In genomic region chr17:79950306-79950705, GRCh38 we compare ENCODE assay signal across 20 cellular contexts.
DNase-seq lines count a peak whose midpoint lies in the region; ATAC-seq and TF ChIP-seq lines count a peak whose summit lies in the region.
"Had no signal": no experiment of that assay in that cellular context is flagged by ENCODE, and none has a peak within 500 bp of the region (broad histone marks: within the 10 kb centered on the region; RNA-seq: fewer than 3 reads in every experiment).

No MANE protein-coding gene starts in this region.

- H3K27ac Mint-ChIP-seq in GM23338 = peak overlapping the region; percentile 94
- H3K27ac Mint-ChIP-seq: CD14-positive monocyte; stimulated activated effector memory CD8-positive, alpha-beta T cell treated with anti-CD3 and anti-CD28 coated beads, Interleukin-12 subunit alpha, Interleukin-12 subunit beta, amount 100 ng/mL, for 72 hours had no signal

- H3K4me3 ChIP-seq in GM23338 (peak overlapping the region; percentile 51), WERI-Rb-1 (ENCODE audit: low read depth, low read length) (no peak overlapping the region), iPS-20b (ENCODE audit: low read length) (peak overlapping the region; percentile 70; the same call in 1 of the 2 replicates)
- H3K4me3 ChIP-seq: colonic mucosa had no signal

- peak overlapping the region; percentile 71 for H3K4me3 Mint-ChIP-seq in GM23338
- H3K4me3 Mint-ChIP-seq: CD14-positive monocyte; stimulated activated effector memory CD8-positive, alpha-beta T cell treated with anti-CD3 and anti-CD28 coated beads, Interleukin-12 subunit alpha, Interleukin-12 subunit beta, amount 100 ng/mL, for 72 hours had no signal

- peaks cover 50% of the 10 kb centered on the region for H3F3A ChIP-seq in GM23338 (replicated peaks; ENCODE audit: low read depth)

- H4K20me1 ChIP-seq in GM23338 (replicated peaks; ENCODE audit: insufficient read depth) = no peaks in the 10 kb centered on the region; the same call in 1 of the 2 replicates

- peaks cover 26% of the 10 kb centered on the region for H3K79me2 ChIP-seq in GM23338 (replicated peaks; ENCODE audit: insufficient read depth)
- H3K79me2 ChIP-seq: parathyroid adenoma had no signal

- H3K27me3 ChIP-seq in GM23338 (ENCODE audit: insufficient read depth) = no peaks in the 10 kb centered on the region; the same call in 1 of the 2 replicates
- H3K27me3 ChIP-seq in WERI-Rb-1 (ENCODE audit: insufficient read depth, low read depth, severe bottlenecking) = no peaks in the 10 kb centered on the region
- no peaks in the 10 kb centered on the region for H3K27me3 ChIP-seq in iPS-20b (ENCODE audit: insufficient read depth, low read length)
- H3K27me3 ChIP-seq: colonic mucosa had no signal

- no peak overlapping the region for H2AFZ ChIP-seq in GM23338
- H2AFZ ChIP-seq: parathyroid adenoma had no signal

- peak overlapping the region; percentile 80 for H3K9ac ChIP-seq in iPS-20b (ENCODE audit: low read depth, low read length)
- H3K9ac ChIP-seq: parathyroid adenoma had no signal

- H3K27ac ChIP-seq in GM23338 (ENCODE audit: low read depth) (peak overlapping the region; percentile 95), WERI-Rb-1 (no peak overlapping the region; the same call in 1 of the 2 replicates), iPS-20b (ENCODE audit: low read length) (peak overlapping the region; percentile 70)
- H3K27ac ChIP-seq: colonic mucosa, parathyroid adenoma had no signal

- peaks cover 28% of the 10 kb centered on the region for H3K36me3 Mint-ChIP-seq in GM23338 (ENCODE audit: low read depth)
- H3K36me3 Mint-ChIP-seq: CD14-positive monocyte; stimulated activated effector memory CD8-positive, alpha-beta T cell treated with anti-CD3 and anti-CD28 coated beads, Interleukin-12 subunit alpha, Interleukin-12 subunit beta, amount 100 ng/mL, for 72 hours had no signal

- intact Hi-C loops in posterior vena cava (cut with DNase I) = no loop called here

- H3K9me3 ChIP-seq in WERI-Rb-1 (ENCODE audit: severe bottlenecking) (no peaks in the 10 kb centered on the region), iPS-20b (ENCODE audit: insufficient read depth, low read depth, low read length) (no peaks in the 10 kb centered on the region)
- H3K9me3 ChIP-seq: colonic mucosa had no signal

- peaks cover 67% of the 10 kb centered on the region for H3K4me1 Mint-ChIP-seq in GM23338
- H3K4me1 Mint-ChIP-seq: CD14-positive monocyte; stimulated activated effector memory CD8-positive, alpha-beta T cell treated with anti-CD3 and anti-CD28 coated beads, Interleukin-12 subunit alpha, Interleukin-12 subunit beta, amount 100 ng/mL, for 72 hours had no signal

- POLR2A ChIA-PET in GM10248 (lab: Yijun Ruan, JAX) = no interaction called here

- peaks cover 60% of the 10 kb centered on the region for H3K4me1 ChIP-seq in GM23338 (ENCODE audit: insufficient read depth)
- peaks cover 40% of the 10 kb centered on the region for H3K4me1 ChIP-seq in iPS-20b (ENCODE audit: insufficient read depth, low read length)
- H3K4me1 ChIP-seq: colonic mucosa, parathyroid adenoma had no signal

- CTCF ChIA-PET in GM10248 (lab: Yijun Ruan, JAX) = interaction anchor here (1.1 kb wide), 1 partner anchor 27 kb away, joined by 3 read pairs; no protein-coding TSS in a partner anchor

- ATAC-seq in GM23338 (peak; percentile 45), GM18873 (IDR thresholded peaks at IDR 0.05; ENCODE audit: low FRiP score, unreplicated experiment) (no peak)
- ATAC-seq: stimulated activated effector memory CD8-positive, alpha-beta T cell treated with anti-CD3 and anti-CD28 coated beads, Interleukin-12 subunit alpha, Interleukin-12 subunit beta, amount 100 ng/mL, for 72 hours had no signal

- no peaks in the 10 kb centered on the region for H3K9me3 Mint-ChIP-seq in GM23338
- H3K9me3 Mint-ChIP-seq: CD14-positive monocyte; stimulated activated effector memory CD8-positive, alpha-beta T cell treated with anti-CD3 and anti-CD28 coated beads, Interleukin-12 subunit alpha, Interleukin-12 subunit beta, amount 100 ng/mL, for 72 hours had no signal

- peak overlapping the region; percentile 83 for H3K4me2 ChIP-seq in GM23338

- TF ChIP-seq CTCF in GM23338 (conservative IDR thresholded peaks at IDR 0.05; ENCODE audit: low read depth in 2 of 2) (no peak), WERI-Rb-1 (IDR thresholded peaks at IDR 0.05; ENCODE audit: low read depth, low read length) (no peak), GM10248 (IDR thresholded peaks at IDR 0.05; ENCODE audit: control extremely low read depth, extremely low read depth, low read depth, missing control alignments) (no peak)

- H3K27me3 Mint-ChIP-seq in GM23338 (ENCODE audit: insufficient read depth, low read depth, poor library complexity) = peaks cover 21% of the 10 kb centered on the region

- DNase-seq in GM23338 (ENCODE audit: low spot score) (peak; percentile 65), WERI-Rb-1 (peak; percentile 8), posterior vena cava (ENCODE audit: low spot score) (peak; percentile 65), NCI-H345 (lab: John Stamatoyannopoulos, UW) (no peak), pons (ENCODE audit: low spot score) (no peak), GM10248 (ENCODE audit: extremely low spot score) (no peak)
- DNase-seq: activated CD4-positive, alpha-beta T cell treated with anti-CD3 and anti-CD28 coated beads for 48 hours; activated naive CD4-positive, alpha-beta T cell; colonic mucosa; GDM1; Karpas-422; NCI-H187 treated with DMSO at 0.1 percent for 48 hours; NK-92 treated with Interleukin-12 subunit alpha and Interleukin-12 subunit beta, amount 100 ng/mL, for 24 hours; stimulated activated CD4-positive, alpha-beta T cell treated with anti-CD3 and anti-CD28 coated beads, Interleukin-1b, Interleukin-23, amount 100 ng/mL, for 48 hours; SW 1271 had no signal

- no peaks in the 10 kb centered on the region for H3K36me3 ChIP-seq in GM23338 (ENCODE audit: insufficient read depth)
- peaks cover 81% of the 10 kb centered on the region for H3K36me3 ChIP-seq in WERI-Rb-1
- peaks cover 35% of the 10 kb centered on the region for H3K36me3 ChIP-seq in iPS-20b (ENCODE audit: insufficient read depth, low read depth, low read length)
- H3K36me3 ChIP-seq: colonic mucosa had no signal

- H3K9me2 ChIP-seq in GM23338 (ENCODE audit: insufficient read depth) = no peaks in the 10 kb centered on the region

TF ChIP-seq in GM23338, 12 proteins besides CTCF, POLR2A, EP300 and RAD21 (continues in another document):
- TF ChIP-seq JUNB (IDR thresholded peaks at IDR 0.05; ENCODE audit: unreplicated experiment) = no peak
- TF ChIP-seq, protein P1, sequence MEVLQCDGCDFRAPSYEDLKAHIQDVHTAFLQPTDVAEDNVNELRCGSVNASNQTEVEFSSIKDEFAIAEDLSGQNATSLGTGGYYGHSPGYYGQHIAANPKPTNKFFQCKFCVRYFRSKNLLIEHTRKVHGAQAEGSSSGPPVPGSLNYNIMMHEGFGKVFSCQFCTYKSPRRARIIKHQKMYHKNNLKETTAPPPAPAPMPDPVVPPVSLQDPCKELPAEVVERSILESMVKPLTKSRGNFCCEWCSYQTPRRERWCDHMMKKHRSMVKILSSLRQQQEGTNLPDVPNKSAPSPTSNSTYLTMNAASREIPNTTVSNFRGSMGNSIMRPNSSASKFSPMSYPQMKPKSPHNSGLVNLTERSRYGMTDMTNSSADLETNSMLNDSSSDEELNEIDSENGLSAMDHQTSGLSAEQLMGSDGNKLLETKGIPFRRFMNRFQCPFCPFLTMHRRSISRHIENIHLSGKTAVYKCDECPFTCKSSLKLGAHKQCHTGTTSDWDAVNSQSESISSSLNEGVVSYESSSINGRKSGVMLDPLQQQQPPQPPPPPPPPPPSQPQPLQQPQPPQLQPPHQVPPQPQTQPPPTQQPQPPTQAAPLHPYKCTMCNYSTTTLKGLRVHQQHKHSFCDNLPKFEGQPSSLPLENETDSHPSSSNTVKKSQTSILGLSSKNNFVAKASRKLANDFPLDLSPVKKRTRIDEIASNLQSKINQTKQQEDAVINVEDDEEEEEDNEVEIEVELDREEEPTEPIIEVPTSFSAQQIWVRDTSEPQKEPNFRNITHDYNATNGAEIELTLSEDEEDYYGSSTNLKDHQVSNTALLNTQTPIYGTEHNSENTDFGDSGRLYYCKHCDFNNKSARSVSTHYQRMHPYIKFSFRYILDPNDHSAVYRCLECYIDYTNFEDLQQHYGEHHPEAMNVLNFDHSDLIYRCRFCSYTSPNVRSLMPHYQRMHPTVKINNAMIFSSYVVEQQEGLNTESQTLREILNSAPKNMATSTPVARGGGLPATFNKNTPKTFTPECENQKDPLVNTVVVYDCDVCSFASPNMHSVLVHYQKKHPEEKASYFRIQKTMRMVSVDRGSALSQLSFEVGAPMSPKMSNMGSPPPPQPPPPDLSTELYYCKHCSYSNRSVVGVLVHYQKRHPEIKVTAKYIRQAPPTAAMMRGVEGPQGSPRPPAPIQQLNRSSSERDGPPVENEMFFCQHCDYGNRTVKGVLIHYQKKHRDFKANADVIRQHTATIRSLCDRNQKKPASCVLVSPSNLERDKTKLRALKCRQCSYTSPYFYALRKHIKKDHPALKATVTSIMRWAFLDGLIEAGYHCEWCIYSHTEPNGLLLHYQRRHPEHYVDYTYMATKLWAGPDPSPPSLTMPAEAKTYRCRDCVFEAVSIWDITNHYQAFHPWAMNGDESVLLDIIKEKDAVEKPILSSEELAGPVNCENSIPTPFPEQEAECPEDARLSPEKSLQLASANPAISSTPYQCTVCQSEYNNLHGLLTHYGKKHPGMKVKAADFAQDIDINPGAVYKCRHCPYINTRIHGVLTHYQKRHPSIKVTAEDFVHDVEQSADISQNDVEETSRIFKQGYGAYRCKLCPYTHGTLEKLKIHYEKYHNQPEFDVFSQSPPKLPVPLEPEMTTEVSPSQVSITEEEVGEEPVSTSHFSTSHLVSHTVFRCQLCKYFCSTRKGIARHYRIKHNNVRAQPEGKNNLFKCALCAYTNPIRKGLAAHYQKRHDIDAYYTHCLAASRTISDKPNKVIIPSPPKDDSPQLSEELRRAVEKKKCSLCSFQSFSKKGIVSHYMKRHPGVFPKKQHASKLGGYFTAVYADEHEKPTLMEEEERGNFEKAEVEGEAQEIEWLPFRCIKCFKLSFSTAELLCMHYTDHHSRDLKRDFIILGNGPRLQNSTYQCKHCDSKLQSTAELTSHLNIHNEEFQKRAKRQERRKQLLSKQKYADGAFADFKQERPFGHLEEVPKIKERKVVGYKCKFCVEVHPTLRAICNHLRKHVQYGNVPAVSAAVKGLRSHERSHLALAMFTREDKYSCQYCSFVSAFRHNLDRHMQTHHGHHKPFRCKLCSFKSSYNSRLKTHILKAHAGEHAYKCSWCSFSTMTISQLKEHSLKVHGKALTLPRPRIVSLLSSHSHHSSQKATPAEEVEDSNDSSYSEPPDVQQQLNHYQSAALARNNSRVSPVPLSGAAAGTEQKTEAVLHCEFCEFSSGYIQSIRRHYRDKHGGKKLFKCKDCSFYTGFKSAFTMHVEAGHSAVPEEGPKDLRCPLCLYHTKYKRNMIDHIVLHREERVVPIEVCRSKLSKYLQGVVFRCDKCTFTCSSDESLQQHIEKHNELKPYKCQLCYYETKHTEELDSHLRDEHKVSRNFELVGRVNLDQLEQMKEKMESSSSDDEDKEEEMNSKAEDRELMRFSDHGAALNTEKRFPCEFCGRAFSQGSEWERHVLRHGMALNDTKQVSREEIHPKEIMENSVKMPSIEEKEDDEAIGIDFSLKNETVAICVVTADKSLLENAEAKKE (CRISPR knock-in tag; IDR thresholded peaks at IDR 0.05) = no peak
- no peak for TF ChIP-seq ZNF114 (CRISPR knock-in tag; IDR thresholded peaks at IDR 0.05)
- TF ChIP-seq ZNF331 (CRISPR knock-in tag; IDR thresholded peaks at IDR 0.05; ENCODE audit: low read depth) = no peak

Comparison
In these comparisons a context has a peak if more than half of its experiments do, and no peak if none do; other contexts are left out.
1. DNase-seq: peak in GM23338 (single experiment), WERI-Rb-1 (single experiment) and posterior vena cava (single experiment); none in NCI-H345 (single experiment), pons (single experiment) and GM10248 (single experiment).